In the genomic region with DNA sequence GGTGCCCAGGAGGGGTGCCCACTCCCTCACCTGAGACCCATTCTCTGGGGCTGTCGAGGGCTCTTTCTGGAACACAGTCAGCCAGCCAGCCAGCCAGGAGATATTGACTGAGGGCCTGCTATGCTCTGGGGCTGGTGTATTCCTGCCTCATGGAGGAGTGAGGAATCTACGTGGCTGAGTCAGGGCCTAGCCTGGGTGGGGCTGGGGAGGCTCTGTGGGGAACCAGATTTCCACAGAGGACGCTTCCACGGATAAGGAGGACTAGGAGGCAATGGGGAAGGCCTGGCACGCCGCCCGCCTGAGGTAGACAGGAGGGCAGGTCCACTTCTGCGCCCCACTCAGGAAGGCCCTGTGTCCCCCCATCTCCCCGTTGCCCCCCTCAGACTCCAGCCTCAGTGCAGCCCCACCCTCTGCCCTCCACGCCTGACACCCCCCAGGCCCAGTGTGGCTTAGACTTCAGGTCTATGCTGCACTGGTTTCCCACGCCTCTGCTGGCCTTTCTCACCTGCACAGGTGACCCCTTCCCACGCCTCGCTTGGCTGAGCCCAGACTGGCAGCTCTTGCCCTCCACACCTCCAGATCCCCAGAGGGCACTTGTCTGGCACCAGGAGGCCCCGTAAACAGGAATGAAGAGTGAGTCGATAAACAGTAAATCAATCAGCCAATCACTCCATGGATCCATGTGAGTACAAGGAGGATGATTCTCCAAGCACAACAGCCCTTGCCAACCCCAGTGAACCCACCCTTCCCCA, we compare ENCODE assay signal across 18 cellular contexts.
"Had no signal": no experiment of that assay in that cellular context is flagged by ENCODE, and none has a peak within 500 bp of the region (broad histone marks: within the 10 kb centered on the region; RNA-seq: fewer than 3 reads in every experiment).

No MANE protein-coding gene starts in this region.

- H3K4me3 Mint-ChIP-seq: activated naive CD4-positive, alpha-beta T cell treated with anti-CD3 and anti-CD28 coated beads, Interleukin-2, amount 50 U/mL, for 24 hours; activated T-cell treated with anti-CD3 and anti-CD28 coated beads, Interleukin-2, amount 50 U/mL, for 72 hours; memory B cell; naive B cell; neural crest cell had no signal

- H3K9me3 Mint-ChIP-seq: activated naive CD4-positive, alpha-beta T cell treated with anti-CD3 and anti-CD28 coated beads, Interleukin-2, amount 50 U/mL, for 24 hours; activated T-cell treated with anti-CD3 and anti-CD28 coated beads, Interleukin-2, amount 50 U/mL, for 72 hours; memory B cell; naive B cell; neural crest cell had no signal

- H3K9me3 ChIP-seq: adrenal gland, gastrocnemius medialis, psoas muscle, tibial artery had no signal

- H3K27ac ChIP-seq: adrenal gland, gastrocnemius medialis, psoas muscle, tibial artery, WERI-Rb-1 had no signal

- H3K27ac Mint-ChIP-seq: activated naive CD4-positive, alpha-beta T cell treated with anti-CD3 and anti-CD28 coated beads, Interleukin-2, amount 50 U/mL, for 24 hours; activated T-cell treated with anti-CD3 and anti-CD28 coated beads, Interleukin-2, amount 50 U/mL, for 72 hours; memory B cell had no signal

- H3K4me1 Mint-ChIP-seq: activated naive CD4-positive, alpha-beta T cell treated with anti-CD3 and anti-CD28 coated beads, Interleukin-2, amount 50 U/mL, for 24 hours; memory B cell; naive B cell had no signal

- H3K36me3 ChIP-seq: adrenal gland, gastrocnemius medialis, tibial artery had no signal

- ATAC-seq: activated T-cell treated with anti-CD3 and anti-CD28 coated beads, Interleukin-2, amount 50 U/mL, for 72 hours; gastrocnemius medialis; left ventricle myocardium superior; psoas muscle; right cardiac atrium; stimulated activated naive CD8-positive, alpha-beta T cell treated with anti-CD3 and anti-CD28 coated beads, Interleukin-15, Interleukin-2, amounts not matched to agents 100 U/mL and 50 U/mL, for 24 hours had no signal

- H3K27me3 Mint-ChIP-seq: activated naive CD4-positive, alpha-beta T cell treated with anti-CD3 and anti-CD28 coated beads, Interleukin-2, amount 50 U/mL, for 24 hours; naive B cell had no signal

- H3K36me3 Mint-ChIP-seq: activated naive CD4-positive, alpha-beta T cell treated with anti-CD3 and anti-CD28 coated beads, Interleukin-2, amount 50 U/mL, for 24 hours; memory B cell; naive B cell had no signal

- H3K27me3 ChIP-seq: adrenal gland, gastrocnemius medialis, tibial artery had no signal

- H3K4me1 ChIP-seq: adrenal gland had no signal

- H3K4me3 ChIP-seq: adrenal gland, gastrocnemius medialis, psoas muscle, tibial artery had no signal

- DNase-seq: activated CD4-positive, alpha-beta T cell treated with anti-CD3 and anti-CD28 coated beads, Interleukin-2, amount 50 U/mL, for 4 hours; activated effector memory CD4-positive, alpha-beta T cell treated with anti-CD3 and anti-CD28 coated beads, Interleukin-2, amount 50 U/mL, for 16 hours; activated T-cell treated with anti-CD3 and anti-CD28 coated beads, Interleukin-2, amount 50 U/mL, for 72 hours; adrenal gland; effector CD4-positive, alpha-beta T cell; gastrocnemius medialis; kidney; left ventricle myocardium superior; naive B cell; psoas muscle; right cardiac atrium; stimulated activated naive CD8-positive, alpha-beta T cell treated with anti-CD3 and anti-CD28 coated beads, Interleukin-15, Interleukin-2, amounts not matched to agents 100 U/mL and 50 U/mL, for 24 hours; substantia nigra; tibial artery; WERI-Rb-1 had no signal
